Comparison of ENCODE assay signal across 13 cellular contexts in genomic region chr16:57645691-57646387, GRCh38. TPM values are rescaled to one million over a fixed set of nuclear protein-coding genes. Genes with fewer than 3 reads are reported as not detected.
A peak's percentile ranks its signal among the peaks of the same experiment; 100 is the strongest.
DNase-seq lines count a peak whose midpoint lies in the region; ATAC-seq, FAIRE-seq and TF ChIP-seq lines count a peak whose summit lies in the region.
"Had no signal": no experiment of that assay in that cellular context is flagged by ENCODE, and none has a peak within 500 bp of the region (broad histone marks: within the 10 kb centered on the region; RNA-seq: fewer than 3 reads in every experiment).

No MANE protein-coding gene starts in this region.

- H3K9me3 Mint-ChIP-seq in activated T-cell treated with anti-CD3 and anti-CD28 coated beads, Interleukin-2, amount 50 U/mL, for 24 hours = no peaks in the 10 kb centered on the region
- H3K9me3 Mint-ChIP-seq in activated T-cell treated with anti-CD3 and anti-CD28 coated beads, Interleukin-2, amount 50 U/mL, for 4 hours = no peaks in the 10 kb centered on the region
- H3K9me3 Mint-ChIP-seq in type B pancreatic cell = no peaks in the 10 kb centered on the region

- no peak for ATAC-seq in activated T-cell treated with anti-CD3 and anti-CD28 coated beads, Interleukin-2, amount 50 U/mL, for 4 hours
- peak; percentile 6; the same call in 1 of the 3 replicates for ATAC-seq in HepG2
- no peak for ATAC-seq in GM21390 (IDR thresholded peaks at IDR 0.05; ENCODE audit: unreplicated experiment)
- ATAC-seq in GM21825 (IDR thresholded peaks at IDR 0.05; ENCODE audit: unreplicated experiment) = no peak

- TF ChIP-seq POLR2A in HepG2 (IDR thresholded peaks at IDR 0.05; ENCODE audit: insufficient read depth in 1 of 2, low read depth in 2 of 2, low read length in 2 of 2) = no peak

- H3K36me3 Mint-ChIP-seq in activated T-cell treated with anti-CD3 and anti-CD28 coated beads, Interleukin-2, amount 50 U/mL, for 24 hours (ENCODE audit: low read depth) = no peaks in the 10 kb centered on the region
- H3K36me3 Mint-ChIP-seq in activated T-cell treated with anti-CD3 and anti-CD28 coated beads, Interleukin-2, amount 50 U/mL, for 4 hours (ENCODE audit: insufficient read depth) = no peaks in the 10 kb centered on the region
- H3K36me3 Mint-ChIP-seq in type B pancreatic cell = no peaks in the 10 kb centered on the region

- TF ChIP-seq EP300 in HepG2 (IDR thresholded peaks at IDR 0.05; ENCODE audit: low read depth in 2 of 2, low read length in 2 of 2) (no peak), HepG2 (CRISPR knock-in tag; IDR thresholded peaks at IDR 0.05; ENCODE audit: borderline replicate concordance) (no peak)

- H3K4me2 ChIP-seq in HepG2 (ENCODE audit: low read depth, low read length) = no peak overlapping the region

- in situ Hi-C loops in HepG2 (cut with HindIII; ENCODE audit: extremely low pct_ligation_motif_present, low pct_unique_long_range_greater_than_20kb) = loop anchor here (5.0 kb wide), 1 partner anchor 44 kb away; no protein-coding TSS in a partner anchor

- H3K27ac Mint-ChIP-seq in activated T-cell treated with anti-CD3 and anti-CD28 coated beads, Interleukin-2, amount 50 U/mL, for 24 hours = peak overlapping the region; percentile 60
- H3K27ac Mint-ChIP-seq in type B pancreatic cell = peak overlapping the region; percentile 64

- no TSS peak for BruUV-seq in HepG2 (replicated peaks; lab: Mats Ljungman, UMichigan)

- no peaks in the 10 kb centered on the region for H3K9me3 ChIP-seq in HepG2 (ENCODE audit: low read length)

- WGBS in HepG2 (ENCODE audit: low lambda C conversion rate) = 57% methylated on average over 22 of the region's 24 CpGs

- H3K27me3 ChIP-seq in HepG2 (ENCODE audit: control insufficient read depth in 1 of 2, insufficient read depth in 2 of 2, low read length in 2 of 2) = no peaks in the 10 kb centered on the region

- H3K36me3 ChIP-seq in HepG2 (replicated peaks in 1 of 2; ENCODE audit: control insufficient read depth in 1 of 2, insufficient read depth in 2 of 2, low read length in 2 of 2) = no peaks in the 10 kb centered on the region

- H3K79me2 ChIP-seq in HepG2 (ENCODE audit: insufficient read depth, low read length) = no peaks in the 10 kb centered on the region

- TF ChIP-seq CTCF in HepG2 (CRISPR knock-in tag; IDR thresholded peaks at IDR 0.05) (no peak), type B pancreatic cell (conservative IDR thresholded peaks at IDR 0.05) (no peak)

- intact Hi-C loops in HepG2 (cut with micrococcal nuclease; ENCODE audit: unreplicated experiment) = no loop called here

- no peak overlapping the region for H3K9ac ChIP-seq in HepG2 (ENCODE audit: insufficient read depth, low read depth, low read length)

- no peak overlapping the region for H3K4me3 ChIP-seq in HepG2 (replicated peaks in 1 of 3; ENCODE audit: insufficient read depth in 1 of 3, low read depth in 2 of 3, low read length in 3 of 3)

- H3K4me1 ChIP-seq in HepG2 (ENCODE audit: insufficient read depth, low read length) = peaks cover 41% of the 10 kb centered on the region

- no peak overlapping the region for H2AFZ ChIP-seq in HepG2 (ENCODE audit: low read length)

- no peak overlapping the region for H3K27ac ChIP-seq in HepG2 (ENCODE audit: extremely low read length, insufficient read depth, low read length)

- no peaks in the 10 kb centered on the region for H3K27me3 Mint-ChIP-seq in activated T-cell treated with anti-CD3 and anti-CD28 coated beads, Interleukin-2, amount 50 U/mL, for 24 hours
- H3K27me3 Mint-ChIP-seq in activated T-cell treated with anti-CD3 and anti-CD28 coated beads, Interleukin-2, amount 50 U/mL, for 4 hours (ENCODE audit: low read depth) = no peaks in the 10 kb centered on the region
- H3K27me3 Mint-ChIP-seq in type B pancreatic cell = no peaks in the 10 kb centered on the region

- POLR2A ChIA-PET in HepG2 (lab: Yijun Ruan, JAX) = interaction anchor here (1.5 to 3.3 kb wide), 4 partner anchors 11 to 46 kb away, joined by 3 to 22 read pairs (median 6); no protein-coding TSS in a partner anchor

- CTCF ChIA-PET in HepG2 (lab: Yijun Ruan, JAX; ENCODE audit: low intra/inter-chr PET ratio, low total read pairs) = interaction anchor here (1.1 to 12.3 kb wide), 3 partner anchors 51 to 69 kb away, joined by 4 to 571 read pairs (median 119); no protein-coding TSS in a partner anchor

- DNase-seq in activated T-cell treated with anti-CD3 and anti-CD28 coated beads, Interleukin-2, amount 50 U/mL, for 24 hours = no peak
- DNase-seq in activated T-cell treated with anti-CD3 and anti-CD28 coated beads, Interleukin-2, amount 50 U/mL, for 4 hours = no peak
- peak; percentile 90 for DNase-seq in dermis microvascular lymphatic vessel endothelial cell (ENCODE audit: low read depth in 2 of 2)
- no peak for DNase-seq in HepG2 (ENCODE audit: low spot score)
- no peak for DNase-seq in type B pancreatic cell (ENCODE audit: extremely low spot score, unreplicated experiment)
- DNase-seq in DMS79 treated with DMSO at 0.1 percent for 48 hours (lab: John Stamatoyannopoulos, UW) = no peak
- DNase-seq: effector CD4-positive, alpha-beta T cell; NCI-H1694 treated with DMSO at 0.1 percent for 48 hours; SHP77; stimulated activated CD4-positive, alpha-beta T cell treated with anti-CD3 and anti-CD28 coated beads, Interleukin-2, amount 100 ng/mL, for 24 hours had no signal

- H4K20me1 ChIP-seq in HepG2 (ENCODE audit: insufficient read depth, low read length) = no peaks in the 10 kb centered on the region

- no peak overlapping the region for H3K4me3 Mint-ChIP-seq in activated T-cell treated with anti-CD3 and anti-CD28 coated beads, Interleukin-2, amount 50 U/mL, for 24 hours
- no peak overlapping the region for H3K4me3 Mint-ChIP-seq in activated T-cell treated with anti-CD3 and anti-CD28 coated beads, Interleukin-2, amount 50 U/mL, for 4 hours
- H3K4me3 Mint-ChIP-seq in type B pancreatic cell = peak overlapping the region; percentile 20

- no peak for TF ChIP-seq RAD21 in HepG2 (CRISPR knock-in tag; IDR thresholded peaks at IDR 0.05)

- no peak for FAIRE-seq in HepG2 (lab: Jason Lieb, UNC)

- peaks cover 27% of the 10 kb centered on the region for H3K4me1 Mint-ChIP-seq in activated T-cell treated with anti-CD3 and anti-CD28 coated beads, Interleukin-2, amount 50 U/mL, for 24 hours (ENCODE audit: low read depth)
- peaks cover 15% of the 10 kb centered on the region for H3K4me1 Mint-ChIP-seq in activated T-cell treated with anti-CD3 and anti-CD28 coated beads, Interleukin-2, amount 50 U/mL, for 4 hours (ENCODE audit: low read depth)
- peaks cover 10% of the 10 kb centered on the region for H3K4me1 Mint-ChIP-seq in type B pancreatic cell (ENCODE audit: unreplicated experiment)

RNA-seq across cellular contexts. Expression of gene ADGRG1, which starts 17.4 kb away (rescaled TPM):
- total RNA-seq in activated T-cell treated with anti-CD3 and anti-CD28 coated beads, Interleukin-2, amount 50 U/mL, for 4 hours = 10 to 100 TPM in 1 of 3 donors, 1 to 10 TPM in 2; 3.6 to 11.9 (median 6.7) TPM
- total RNA-seq in dermis microvascular lymphatic vessel endothelial cell (11.5 and 15.3 TPM in 2 replicates), HepG2 (2016; rRNA removed; fragmentation: Illumina TruSeq; extraction: Trizol) (2.8 and 5.9 TPM in 2 replicates), type B pancreatic cell (ENCODE audit: low replicate concordance) (41.1 and 61.0 TPM in 2 replicates)
- total RNA-seq in HepG2 (2016; cell fraction: cytosol; rRNA removed; fragmentation: Illumina TruSeq; extraction: Trizol; ENCODE audit: low read depth) = 1.1 and 2.0 TPM in 2 replicates
- 2.8 and 5.0 TPM in 2 replicates for total RNA-seq in HepG2 (2016; cell fraction: insoluble cytoplasmic fraction; rRNA removed; fragmentation: Illumina TruSeq; extraction: Trizol)
- 3.1 and 3.2 TPM in 2 replicates for total RNA-seq in HepG2 (2016; cell fraction: membrane; rRNA removed; fragmentation: Illumina TruSeq; extraction: Trizol)
- 7.2 and 8.0 TPM in 2 replicates for total RNA-seq in HepG2 (2016; cell fraction: nucleus; rRNA removed; fragmentation: Illumina TruSeq; extraction: Trizol)
- 2.7 and 3.3 TPM in 2 replicates for polyA plus RNA-seq in HepG2 (2011; rRNA removed)
- polyA plus RNA-seq in HepG2 (2011; cell fraction: cytosol; rRNA removed) = 1.8 and 2.1 TPM in 2 replicates
- polyA plus RNA-seq in HepG2 (2011; cell fraction: nucleus; rRNA removed) = 5.0 and 7.4 TPM in 2 replicates
- polyA plus RNA-seq in HepG2 (2012) = 2.3 and 3.3 TPM in 2 replicates
- polyA plus RNA-seq in HepG2 (2016; cell fraction: cytosol; fragmentation: Illumina TruSeq; extraction: Trizol; ENCODE audit: low read depth) = 0.83 and 1.3 TPM in 2 replicates
- 2.4 and 5.1 TPM in 2 replicates for polyA plus RNA-seq in HepG2 (2016; cell fraction: insoluble cytoplasmic fraction; fragmentation: Illumina TruSeq; extraction: Trizol; ENCODE audit: low read depth)
- 2.8 and 3.2 TPM in 2 replicates for polyA plus RNA-seq in HepG2 (2016; cell fraction: membrane; fragmentation: Illumina TruSeq; extraction: Trizol; ENCODE audit: low read depth)
- polyA plus RNA-seq in HepG2 (2016; cell fraction: nucleus; fragmentation: Illumina TruSeq; extraction: Trizol; ENCODE audit: insufficient read depth, low read depth) = 14.1 and 15.0 TPM in 2 replicates
- 4.0 and 29.5 TPM in 2 replicates for polyA minus RNA-seq in HepG2 (2011; rRNA and poly(A)+ RNA removed; ENCODE audit: low replicate concordance)
- 1.8 and 1.9 TPM in 2 replicates for polyA minus RNA-seq in HepG2 (2011; cell fraction: cytosol; rRNA and poly(A)+ RNA removed)
- 2.4 and 2.8 TPM in 2 replicates for polyA minus RNA-seq in HepG2 (2011; cell fraction: nucleus; rRNA and poly(A)+ RNA removed)

RNA-seq across cellular contexts. Expression of gene ADGRG3, which starts 22.3 kb away (rescaled TPM):
- not detected for total RNA-seq in activated T-cell treated with anti-CD3 and anti-CD28 coated beads, Interleukin-2, amount 50 U/mL, for 4 hours
- total RNA-seq in dermis microvascular lymphatic vessel endothelial cell (1.3 and 9.2 TPM in 2 replicates), HepG2 (2016; rRNA removed; fragmentation: Illumina TruSeq; extraction: Trizol) (1.0 and 2.7 TPM in 2 replicates), type B pancreatic cell (ENCODE audit: low replicate concordance) (not detected in 2 replicates)
- total RNA-seq in HepG2 (2016; cell fraction: cytosol; rRNA removed; fragmentation: Illumina TruSeq; extraction: Trizol; ENCODE audit: low read depth) = 0.79 and 1.1 TPM in 2 replicates
- 1.1 and 2.2 TPM in 2 replicates for total RNA-seq in HepG2 (2016; cell fraction: insoluble cytoplasmic fraction; rRNA removed; fragmentation: Illumina TruSeq; extraction: Trizol)
- 1.0 and 1.5 TPM in 2 replicates for total RNA-seq in HepG2 (2016; cell fraction: membrane; rRNA removed; fragmentation: Illumina TruSeq; extraction: Trizol)
- 2.3 and 2.7 TPM in 2 replicates for total RNA-seq in HepG2 (2016; cell fraction: nucleus; rRNA removed; fragmentation: Illumina TruSeq; extraction: Trizol)
- polyA plus RNA-seq in HepG2 (2011; rRNA removed) = 11.8 and 13.6 TPM in 2 replicates
- polyA plus RNA-seq in HepG2 (2011; cell fraction: cytosol; rRNA removed) = 10.8 and 11.2 TPM in 2 replicates
- polyA plus RNA-seq in HepG2 (2011; cell fraction: nucleus; rRNA removed) = 21.1 and 23.7 TPM in 2 replicates
- 5.8 and 8.1 TPM in 2 replicates for polyA plus RNA-seq in HepG2 (2012)
- 0.49 and 0.54 TPM in 2 replicates for polyA plus RNA-seq in HepG2 (2016; cell fraction: cytosol; fragmentation: Illumina TruSeq; extraction: Trizol; ENCODE audit: low read depth)
- polyA plus RNA-seq in HepG2 (2016; cell fraction: insoluble cytoplasmic fraction; fragmentation: Illumina TruSeq; extraction: Trizol; ENCODE audit: low read depth) = 1.3 TPM in 2 replicates
- 0.65 and 1.0 TPM in 2 replicates for polyA plus RNA-seq in HepG2 (2016; cell fraction: membrane; fragmentation: Illumina TruSeq; extraction: Trizol; ENCODE audit: low read depth)
- 5.4 and 6.5 TPM in 2 replicates for polyA plus RNA-seq in HepG2 (2016; cell fraction: nucleus; fragmentation: Illumina TruSeq; extraction: Trizol; ENCODE audit: insufficient read depth, low read depth)
- 0.91 and 31.9 TPM in 2 replicates for polyA minus RNA-seq in HepG2 (2011; rRNA and poly(A)+ RNA removed; ENCODE audit: low replicate concordance)
- polyA minus RNA-seq in HepG2 (2011; cell fraction: cytosol; rRNA and poly(A)+ RNA removed) = 4.7 and 5.3 TPM in 2 replicates
- 8.9 and 10.4 TPM in 2 replicates for polyA minus RNA-seq in HepG2 (2011; cell fraction: nucleus; rRNA and poly(A)+ RNA removed)

RNA-seq across cellular contexts. Expression of gene DRC7, which starts 48.8 kb away (rescaled TPM):
- total RNA-seq in activated T-cell treated with anti-CD3 and anti-CD28 coated beads, Interleukin-2, amount 50 U/mL, for 4 hours = not detected
- total RNA-seq in dermis microvascular lymphatic vessel endothelial cell = 0.13 and 0.26 TPM in 2 replicates
- total RNA-seq in HepG2 (2016; rRNA removed; fragmentation: Illumina TruSeq; extraction: Trizol) = 2.7 and 3.4 TPM in 2 replicates
- total RNA-seq in HepG2 (2016; cell fraction: cytosol; rRNA removed; fragmentation: Illumina TruSeq; extraction: Trizol; ENCODE audit: low read depth) = 0.26 and 1.5 TPM in 2 replicates
- total RNA-seq in HepG2 (2016; cell fraction: insoluble cytoplasmic fraction; rRNA removed; fragmentation: Illumina TruSeq; extraction: Trizol) = 2.4 and 2.5 TPM in 2 replicates
- total RNA-seq in HepG2 (2016; cell fraction: membrane; rRNA removed; fragmentation: Illumina TruSeq; extraction: Trizol) = 1.4 and 2.1 TPM in 2 replicates
- 0.59 and 1.6 TPM in 2 replicates for total RNA-seq in HepG2 (2016; cell fraction: nucleus; rRNA removed; fragmentation: Illumina TruSeq; extraction: Trizol)
- polyA plus RNA-seq in HepG2 (2011; rRNA removed) = 3.4 and 3.5 TPM in 2 replicates
- polyA plus RNA-seq in HepG2 (2011; cell fraction: cytosol; rRNA removed) = 2.7 and 3.1 TPM in 2 replicates
- 3.4 TPM in 2 replicates for polyA plus RNA-seq in HepG2 (2011; cell fraction: nucleus; rRNA removed)
- polyA plus RNA-seq in HepG2 (2012) = 4.1 and 4.4 TPM in 2 replicates
- 0.70 and 1.3 TPM in 2 replicates for polyA plus RNA-seq in HepG2 (2016; cell fraction: cytosol; fragmentation: Illumina TruSeq; extraction: Trizol; ENCODE audit: low read depth)
- 2.0 and 2.4 TPM in 2 replicates for polyA plus RNA-seq in HepG2 (2016; cell fraction: insoluble cytoplasmic fraction; fragmentation: Illumina TruSeq; extraction: Trizol; ENCODE audit: low read depth)
- 1.0 and 1.1 TPM in 2 replicates for polyA plus RNA-seq in HepG2 (2016; cell fraction: membrane; fragmentation: Illumina TruSeq; extraction: Trizol; ENCODE audit: low read depth)
- 1.6 and 1.8 TPM in 2 replicates for polyA plus RNA-seq in HepG2 (2016; cell fraction: nucleus; fragmentation: Illumina TruSeq; extraction: Trizol; ENCODE audit: insufficient read depth, low read depth)
- 1.2 TPM in 1 of 2 replicates, not detected in the other for polyA minus RNA-seq in HepG2 (2011; rRNA and poly(A)+ RNA removed; ENCODE audit: low replicate concordance)
- polyA minus RNA-seq in HepG2 (2011; cell fraction: cytosol; rRNA and poly(A)+ RNA removed) = 0.99 and 1.1 TPM in 2 replicates
- 1.3 and 2.5 TPM in 2 replicates for polyA minus RNA-seq in HepG2 (2011; cell fraction: nucleus; rRNA and poly(A)+ RNA removed)
- total RNA-seq in type B pancreatic cell (ENCODE audit: low replicate concordance) = 0.69 and 7.4 TPM in 2 replicates
- total RNA-seq: urinary bladder had no signal
- polyA plus RNA-seq: urinary bladder had no signal

Comparison
In these comparisons a context has a peak if more than half of its experiments do, and no peak if none do; other contexts are left out.
1. DNase-seq: peak in dermis microvascular lymphatic vessel endothelial cell (2 of 2); none in activated T-cell treated with anti-CD3 and anti-CD28 coated beads, Interleukin-2, amount 50 U/mL, for 24 hours (single experiment), activated T-cell treated with anti-CD3 and anti-CD28 coated beads, Interleukin-2, amount 50 U/mL, for 4 hours (single experiment), HepG2 (single experiment), type B pancreatic cell (single experiment) and DMS79 treated with DMSO at 0.1 percent for 48 hours (single experiment).